Comparison of ENCODE assay signal across 9 cellular contexts in genomic region chr12:116609715-116610114, GRCh38. TPM values are rescaled to one million over a fixed set of nuclear protein-coding genes. Genes with fewer than 3 reads are reported as not detected.
A peak's percentile ranks its signal among the peaks of the same experiment; 100 is the strongest.
DNase-seq lines count a peak whose midpoint lies in the region; ATAC-seq, FAIRE-seq and TF ChIP-seq lines count a peak whose summit lies in the region.
"Had no signal": no experiment of that assay in that cellular context is flagged by ENCODE, and none has a peak within 500 bp of the region (broad histone marks: within the 10 kb centered on the region; RNA-seq: fewer than 3 reads in every experiment).

No MANE protein-coding gene starts in this region.

- no peaks in the 10 kb centered on the region for H3K4me1 ChIP-seq in CD4-positive, CD25-positive, alpha-beta regulatory T cell (ENCODE audit: control insufficient read depth, insufficient read depth, low read length, poor library complexity, severe bottlenecking)
- H3K4me1 ChIP-seq in mesendoderm (ENCODE audit: control insufficient read depth, low read depth, low read length) = peaks cover 3% of the 10 kb centered on the region
- H3K4me1 ChIP-seq in small intestine (ENCODE audit: control insufficient read depth in 2 of 2, insufficient read depth in 1 of 2, low read depth in 1 of 2, low read length in 1 of 2) = no peaks in the 10 kb centered on the region

- H3K27ac Mint-ChIP-seq in CD4-positive, CD25-positive, alpha-beta regulatory T cell = no peak overlapping the region
- H3K27ac Mint-ChIP-seq in HFFc6 = no peak overlapping the region
- no peak overlapping the region for H3K27ac Mint-ChIP-seq in activated CD8-positive, alpha-beta T cell treated with anti-CD3 and anti-CD28 coated beads for 36 hours

- no peak overlapping the region for H2BK15ac ChIP-seq in mesendoderm (replicated peaks; ENCODE audit: low read depth)

- H3K9ac ChIP-seq in mesendoderm (ENCODE audit: low read length) = no peak overlapping the region

- no peak overlapping the region for H3K56ac ChIP-seq in mesendoderm (ENCODE audit: low read length)

- TF ChIP-seq CTCF in HFFc6 (IDR thresholded peaks at IDR 0.05) = peak; percentile 71
- peak; percentile 61 for TF ChIP-seq CTCF in activated CD8-positive, alpha-beta T cell treated with anti-CD3 and anti-CD28 coated beads for 36 hours (IDR thresholded peaks at IDR 0.05)

- H3K79me2 ChIP-seq in mesendoderm (ENCODE audit: control insufficient read depth, insufficient read depth, low read length) = no peaks in the 10 kb centered on the region

- no peak overlapping the region for H2AK5ac ChIP-seq in mesendoderm (ENCODE audit: low read length)

- CTCF ChIA-PET in activated CD8-positive, alpha-beta T cell treated with anti-CD3 and anti-CD28 coated beads for 36 hours (lab: Charles Lee) = interaction anchor here (0.6 to 1.9 kb wide), 10 partner anchors 10 to 642 kb away, joined by 3 to 10 read pairs (median 4); no protein-coding TSS in a partner anchor

- no CpG with 5 or more reads among the region's 5 CpGs for WGBS in mesendoderm (ENCODE audit: extremely low coverage, insufficient coverage, low lambda C conversion rate)
- 80 to 90% (median 88%) methylated on average over 5 of the region's 5 CpGs for WGBS in small intestine, 3 donors

- no peaks in the 10 kb centered on the region for H3K9me3 ChIP-seq in CD4-positive, CD25-positive, alpha-beta regulatory T cell (ENCODE audit: control insufficient read depth in 2 of 2, low read length in 2 of 2)
- no peaks in the 10 kb centered on the region for H3K9me3 ChIP-seq in small intestine (ENCODE audit: control insufficient read depth, low read depth)

- no peak for ATAC-seq in CD4-positive, CD25-positive, alpha-beta regulatory T cell (ENCODE audit: low read depth in 2 of 2)
- no peak for ATAC-seq in activated CD8-positive, alpha-beta T cell treated with anti-CD3 and anti-CD28 coated beads for 36 hours
- ATAC-seq in HG02840 (IDR thresholded peaks at IDR 0.05; ENCODE audit: low FRiP score, unreplicated experiment) = no peak
- no peak for ATAC-seq in HG03442 (IDR thresholded peaks at IDR 0.05; ENCODE audit: unreplicated experiment)

- H3K23ac ChIP-seq in mesendoderm (ENCODE audit: low read length) = no peak overlapping the region

- H2BK120ac ChIP-seq in mesendoderm (ENCODE audit: low read depth, low read length) = no peak overlapping the region

- no peak overlapping the region for H3K18ac ChIP-seq in mesendoderm (ENCODE audit: low read length)

- H3K4ac ChIP-seq in mesendoderm (ENCODE audit: low read depth, low read length) = no peak overlapping the region

- no peak for FAIRE-seq in small intestine (lab: Jason Lieb, UNC)

- H3K4me2 ChIP-seq in mesendoderm (ENCODE audit: low read length) = no peak overlapping the region

- POLR2A ChIA-PET in activated CD8-positive, alpha-beta T cell treated with anti-CD3 and anti-CD28 coated beads for 36 hours (lab: Charles Lee) = no interaction called here

- H3K36me3 ChIP-seq in CD4-positive, CD25-positive, alpha-beta regulatory T cell (ENCODE audit: control insufficient read depth, insufficient read depth, low read length) = no peaks in the 10 kb centered on the region
- H3K36me3 ChIP-seq in mesendoderm (ENCODE audit: control insufficient read depth, insufficient read depth, low read length) (no peaks in the 10 kb centered on the region), small intestine (ENCODE audit: control insufficient read depth in 2 of 2, insufficient read depth in 2 of 2, low read length in 2 of 2) (no peaks in the 10 kb centered on the region)

- no peak overlapping the region for H3K27ac ChIP-seq in CD4-positive, CD25-positive, alpha-beta regulatory T cell (ENCODE audit: insufficient read depth, low read length, poor library complexity, severe bottlenecking)
- H3K27ac ChIP-seq in mesendoderm (ENCODE audit: low read depth, low read length) (no peak overlapping the region), small intestine (ENCODE audit: low read depth in 1 of 2, low read length in 1 of 2) (no peak overlapping the region)

- peak in 2 of 3 donors; percentile 8 to 34 for DNase-seq in CD4-positive, CD25-positive, alpha-beta regulatory T cell
- DNase-seq in HFFc6 = no peak
- peak; percentile 64 for DNase-seq in activated CD8-positive, alpha-beta T cell treated with anti-CD3 and anti-CD28 coated beads for 36 hours
- DNase-seq in mesendoderm = peak; percentile 74
- no peak for DNase-seq in small intestine
- no peak for DNase-seq in AG20443 (ENCODE audit: low spot score)
- DNase-seq: effector CD8-positive, alpha-beta T cell had no signal

- peaks cover 0 to 1% (median 0%) of the 10 kb centered on the region in 7 donors for H3K9me3 Mint-ChIP-seq in CD4-positive, CD25-positive, alpha-beta regulatory T cell
- no peaks in the 10 kb centered on the region for H3K9me3 Mint-ChIP-seq in HFFc6
- H3K9me3 Mint-ChIP-seq in activated CD8-positive, alpha-beta T cell treated with anti-CD3 and anti-CD28 coated beads for 36 hours = no peaks in the 10 kb centered on the region

- H3K79me1 ChIP-seq in mesendoderm (ENCODE audit: low read length) = no peaks in the 10 kb centered on the region

- no peak overlapping the region for H4K5ac ChIP-seq in mesendoderm (ENCODE audit: low read length)

- H3K4me1 Mint-ChIP-seq in CD4-positive, CD25-positive, alpha-beta regulatory T cell = no peaks in the 10 kb centered on the region
- peaks cover 27% of the 10 kb centered on the region for H3K4me1 Mint-ChIP-seq in HFFc6 (ENCODE audit: low read depth)
- H3K4me1 Mint-ChIP-seq in activated CD8-positive, alpha-beta T cell treated with anti-CD3 and anti-CD28 coated beads for 36 hours (ENCODE audit: low read depth) = no peaks in the 10 kb centered on the region

- no peak overlapping the region for H2BK5ac ChIP-seq in mesendoderm (ENCODE audit: low read length)

- no peak overlapping the region for H4K8ac ChIP-seq in mesendoderm (ENCODE audit: low read depth, low read length)

- H3K27me3 ChIP-seq in CD4-positive, CD25-positive, alpha-beta regulatory T cell (ENCODE audit: control insufficient read depth, insufficient read depth, low read length) = no peaks in the 10 kb centered on the region
- no peaks in the 10 kb centered on the region for H3K27me3 ChIP-seq in mesendoderm (ENCODE audit: insufficient read depth, low read length, poor library complexity)
- no peaks in the 10 kb centered on the region for H3K27me3 ChIP-seq in small intestine (ENCODE audit: control insufficient read depth in 2 of 2, insufficient read depth in 2 of 2, low read length in 2 of 2)

- peaks cover 10% of the 10 kb centered on the region for H3K27me3 Mint-ChIP-seq in CD4-positive, CD25-positive, alpha-beta regulatory T cell
- peaks cover 8% of the 10 kb centered on the region for H3K27me3 Mint-ChIP-seq in HFFc6 (ENCODE audit: insufficient read depth)
- H3K27me3 Mint-ChIP-seq in activated CD8-positive, alpha-beta T cell treated with anti-CD3 and anti-CD28 coated beads for 36 hours = no peaks in the 10 kb centered on the region

- no peak overlapping the region for H3K4me3 ChIP-seq in CD4-positive, CD25-positive, alpha-beta regulatory T cell (ENCODE audit: low read depth, low read length)
- H3K4me3 ChIP-seq in mesendoderm (ENCODE audit: low read length) = no peak overlapping the region
- no peak overlapping the region for H3K4me3 ChIP-seq in small intestine (ENCODE audit: low read depth in 1 of 2, low read length in 2 of 2)

- H3K36me3 Mint-ChIP-seq in CD4-positive, CD25-positive, alpha-beta regulatory T cell = no peaks in the 10 kb centered on the region
- H3K36me3 Mint-ChIP-seq in HFFc6 (ENCODE audit: low read depth) = no peaks in the 10 kb centered on the region
- no peaks in the 10 kb centered on the region for H3K36me3 Mint-ChIP-seq in activated CD8-positive, alpha-beta T cell treated with anti-CD3 and anti-CD28 coated beads for 36 hours (ENCODE audit: low read depth)

- H3K4me3 Mint-ChIP-seq in CD4-positive, CD25-positive, alpha-beta regulatory T cell = no peak overlapping the region
- no peak overlapping the region for H3K4me3 Mint-ChIP-seq in HFFc6
- H3K4me3 Mint-ChIP-seq in activated CD8-positive, alpha-beta T cell treated with anti-CD3 and anti-CD28 coated beads for 36 hours = no peak overlapping the region

- intact Hi-C loops in activated CD8-positive, alpha-beta T cell treated with anti-CD3 and anti-CD28 coated beads for 36 hours (cut with micrococcal nuclease) = loop anchor here (10.0 kb wide), 1 partner anchor 615 kb away; no protein-coding TSS in a partner anchor

RNA-seq across cellular contexts. Expression of gene MAP1LC3B2, which starts 50.5 kb away (rescaled TPM):
- total RNA-seq in CD4-positive, CD25-positive, alpha-beta regulatory T cell = 2.2 TPM
- polyA plus RNA-seq in CD4-positive, CD25-positive, alpha-beta regulatory T cell = 10 to 100 TPM in 2 of 4 donors, 1 to 10 TPM in 2; 6.7 to 14.2 (median 10.2) TPM
- total RNA-seq in HFFc6 (2021; fragmentation: NEBNext Ultra II Directional; extraction: Animal tissue kit (Norgen Biotek cat#: 25700)) = 1 to 10 TPM; 1.7 to 3.7 (median 2.9) TPM
- 1 to 10 TPM; 1.9 to 3.1 TPM for total RNA-seq in activated CD8-positive, alpha-beta T cell treated with anti-CD3 and anti-CD28 coated beads for 36 hours
- polyA plus RNA-seq in mesendoderm (2013, experiment 1 of 2) = 0.20 TPM
- not detected for polyA plus RNA-seq in mesendoderm (2013, experiment 2 of 2)
- polyA plus RNA-seq in small intestine = 1 to 10 TPM; 1.1 to 2.7 (median 1.6) TPM

Comparison
In these comparisons a context has a peak if more than half of its experiments do, and no peak if none do; other contexts are left out.
1. DNase-seq: peak in CD4-positive, CD25-positive, alpha-beta regulatory T cell (2 of 3), activated CD8-positive, alpha-beta T cell treated with anti-CD3 and anti-CD28 coated beads for 36 hours (single experiment) and mesendoderm (single experiment); none in HFFc6 (single experiment), small intestine (single experiment) and AG20443 (single experiment).